Comparison of ENCODE assay signal across 9 cellular contexts in the genomic region with DNA sequence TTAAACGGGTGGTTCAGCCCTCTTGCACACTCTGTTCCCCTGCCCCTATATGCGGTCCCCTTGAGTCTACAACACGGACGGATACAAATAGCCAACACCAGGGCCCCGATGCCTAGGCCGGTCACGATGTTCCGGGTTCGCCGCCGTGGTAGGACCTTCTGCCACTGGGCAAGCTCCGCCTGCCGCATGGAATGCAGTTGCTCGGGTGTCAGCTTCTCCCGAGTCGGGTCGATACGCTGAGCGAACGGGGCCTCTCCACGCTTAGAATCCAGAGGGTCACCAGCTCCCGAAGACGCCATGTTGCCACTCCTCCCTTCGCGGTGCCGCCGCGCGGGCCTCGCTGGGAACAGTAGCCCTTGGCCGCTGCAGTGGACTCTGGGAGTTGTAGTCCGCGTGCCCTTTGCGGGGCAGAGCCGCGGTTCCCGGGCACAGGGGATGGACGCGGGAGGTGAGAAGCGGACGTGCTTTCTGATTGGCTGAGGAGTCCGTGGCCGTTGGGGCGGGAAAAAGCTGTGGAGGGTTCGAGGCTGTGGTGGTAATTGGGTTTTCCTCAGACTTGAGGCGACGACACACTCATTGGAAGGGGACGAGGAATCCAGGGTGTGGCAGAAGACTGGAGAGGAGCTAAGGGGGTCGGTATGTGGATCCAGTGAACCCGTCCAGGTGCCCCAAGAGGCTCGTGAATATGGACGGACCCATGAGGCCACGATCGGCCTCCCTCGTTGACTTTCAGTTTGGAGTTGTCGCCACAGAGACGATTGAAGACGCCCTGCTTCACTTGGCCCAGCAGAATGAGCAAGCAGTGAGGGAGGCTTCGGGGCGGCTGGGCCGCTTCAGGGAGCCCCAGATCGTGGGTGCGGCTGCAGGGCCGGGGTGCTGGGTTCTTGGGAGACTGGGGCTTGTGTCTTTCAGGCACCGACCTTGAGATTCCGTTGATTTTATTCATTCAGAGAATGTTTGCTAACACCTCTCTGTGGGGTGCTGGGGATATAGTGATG. TPM values are rescaled to one million over a fixed set of nuclear protein-coding genes. Genes with fewer than 3 reads are reported as not detected.
DNase-seq lines count a peak whose midpoint lies in the region; ATAC-seq and TF ChIP-seq lines count a peak whose summit lies in the region.
"Had no signal": no experiment of that assay in that cellular context is flagged by ENCODE, and none has a peak within 500 bp of the region (broad histone marks: within the 10 kb centered on the region; RNA-seq: fewer than 3 reads in every experiment).

A gene with protein sequence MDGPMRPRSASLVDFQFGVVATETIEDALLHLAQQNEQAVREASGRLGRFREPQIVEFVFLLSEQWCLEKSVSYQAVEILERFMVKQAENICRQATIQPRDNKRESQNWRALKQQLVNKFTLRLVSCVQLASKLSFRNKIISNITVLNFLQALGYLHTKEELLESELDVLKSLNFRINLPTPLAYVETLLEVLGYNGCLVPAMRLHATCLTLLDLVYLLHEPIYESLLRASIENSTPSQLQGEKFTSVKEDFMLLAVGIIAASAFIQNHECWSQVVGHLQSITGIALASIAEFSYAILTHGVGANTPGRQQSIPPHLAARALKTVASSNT (plus strand): TSS at position 479 of the 998 bp plus-strand sequence. CDS start 207 bp downstream, at position 686.
A gene with protein sequence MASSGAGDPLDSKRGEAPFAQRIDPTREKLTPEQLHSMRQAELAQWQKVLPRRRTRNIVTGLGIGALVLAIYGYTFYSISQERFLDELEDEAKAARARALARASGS (minus strand): TSS at position 322 of the 998 bp plus-strand sequence. CDS start 23 bp downstream, at position 299.

- no peaks in the 10 kb centered on the region for H3K9me3 Mint-ChIP-seq in CD4-positive, alpha-beta T cell
- peaks cover 3% of the 10 kb centered on the region for H3K9me3 Mint-ChIP-seq in stimulated activated naive CD8-positive, alpha-beta T cell treated with anti-CD3 and anti-CD28 coated beads, Interleukin-15, Interleukin-2, amounts not matched to agents 100 ng/mL and 50 ng/mL, for 24 hours

- H4K20me1 ChIP-seq in neural cell (ENCODE audit: insufficient read depth): no peaks in the 10 kb centered on the region

- H3K9ac ChIP-seq in neural cell (ENCODE audit: low read length): peak within 1 kb of the TSS; percentile 77

- H3K36me3 ChIP-seq in neural cell (ENCODE audit: insufficient read depth, low read length): no peaks in the 10 kb centered on the region

- ATAC-seq in CD4-positive, alpha-beta T cell (ENCODE audit: poor library complexity): peak; percentile 99
- ATAC-seq in GM19455 (IDR thresholded peaks at IDR 0.05; ENCODE audit: unreplicated experiment): peak; percentile 79

- TF ChIP-seq RAD21 in neural cell (conservative IDR thresholded peaks at IDR 0.05): no peak

- peak within 1 kb of the TSS; percentile 86 to 93 for H3K4me3 ChIP-seq in foreskin fibroblast (ENCODE audit: low read depth in 1 of 2, low read length in 2 of 2)
- peak within 1 kb of the TSS; percentile 74 for H3K4me3 ChIP-seq in neural cell (ENCODE audit: low read length)

- H3K4me1 Mint-ChIP-seq in CD4-positive, alpha-beta T cell (ENCODE audit: low read depth): peaks cover 19% of the 10 kb centered on the region
- H3K4me1 Mint-ChIP-seq in stimulated activated naive CD8-positive, alpha-beta T cell treated with anti-CD3 and anti-CD28 coated beads, Interleukin-15, Interleukin-2, amounts not matched to agents 100 ng/mL and 50 ng/mL, for 24 hours (ENCODE audit: low read depth): peaks cover 21% of the 10 kb centered on the region

- H3K27ac Mint-ChIP-seq in CD4-positive, alpha-beta T cell: peak within 1 kb of the TSS; percentile 63
- H3K27ac Mint-ChIP-seq in stimulated activated naive CD8-positive, alpha-beta T cell treated with anti-CD3 and anti-CD28 coated beads, Interleukin-15, Interleukin-2, amounts not matched to agents 100 ng/mL and 50 ng/mL, for 24 hours: peak within 1 kb of the TSS; percentile 47

- peak within 1 kb of the TSS; percentile 94 for H2AFZ ChIP-seq in neural cell (ENCODE audit: low read depth, low read length)

- CTCF ChIA-PET in CD4-positive, alpha-beta T cell (lab: Charles Lee): interaction anchor here (1.0 to 1.1 kb wide), 2 partner anchors 22 to 26 kb away, joined by 4 to 5 read pairs; a partner anchor contains a TSS

- peaks cover 14% of the 10 kb centered on the region for H3K79me2 ChIP-seq in neural cell (replicated peaks; ENCODE audit: insufficient read depth, low read length)

- intact Hi-C loops in CD4-positive, alpha-beta T cell (cut with DNase I, micrococcal nuclease): loop anchor here in 1 of 2 experiments (2.0 to 5.0 kb wide), 2 partner anchors 24 to 34 kb away; a partner anchor contains a TSS

- TF ChIP-seq EP300 in neural cell (conservative IDR thresholded peaks at IDR 0.05; ENCODE audit: poor library complexity, severe bottlenecking): no peak

- H3K27me3 ChIP-seq in CD4-positive, alpha-beta T cell (ENCODE audit: control insufficient read depth, insufficient read depth, low read length): no peaks in the 10 kb centered on the region
- peaks cover 3% of the 10 kb centered on the region for H3K27me3 ChIP-seq in neural cell (ENCODE audit: insufficient read depth, low read depth, low read length)

- H3K4me2 ChIP-seq in neural cell (ENCODE audit: low read length): peak within 1 kb of the TSS; percentile 83

- peak; percentile 58 for TF ChIP-seq POLR2A in Raji (IDR thresholded peaks at IDR 0.05; ENCODE audit: insufficient read depth, low read depth, low read length)

- POLR2A ChIA-PET in CD4-positive, alpha-beta T cell (lab: Charles Lee): interaction anchor here (0.7 to 2.3 kb wide), 8 partner anchors 19 to 569 kb away, joined by 3 to 9 read pairs (median 4); a partner anchor contains a TSS

- H3F3A ChIP-seq in neural cell (ENCODE audit: insufficient read depth, low read length, poor library complexity, severe bottlenecking): no peaks in the 10 kb centered on the region

- no peaks in the 10 kb centered on the region for H3K27me3 Mint-ChIP-seq in CD4-positive, alpha-beta T cell
- peaks cover 10% of the 10 kb centered on the region for H3K27me3 Mint-ChIP-seq in stimulated activated naive CD8-positive, alpha-beta T cell treated with anti-CD3 and anti-CD28 coated beads, Interleukin-15, Interleukin-2, amounts not matched to agents 100 ng/mL and 50 ng/mL, for 24 hours

- no peak for TF ChIP-seq CTCF in CD4-positive, alpha-beta T cell (IDR thresholded peaks at IDR 0.05)
- TF ChIP-seq CTCF in foreskin fibroblast (IDR thresholded peaks at IDR 0.05; ENCODE audit: low read depth, low read length) (no peak), neural cell (IDR thresholded peaks at IDR 0.05; ENCODE audit: poor library complexity, severe bottlenecking) (no peak)

- H3K9me3 ChIP-seq in CD4-positive, alpha-beta T cell (ENCODE audit: control insufficient read depth, low read length): no peaks in the 10 kb centered on the region
- H3K9me3 ChIP-seq in neural cell (ENCODE audit: low read length): no peaks in the 10 kb centered on the region

- peak; percentile 59 to 76 (median 64) for DNase-seq in CD4-positive, alpha-beta T cell
- DNase-seq in Kasumi-1 (lab: John Stamatoyannopoulos, UW): peak; percentile 78 to 84
- peak; percentile 47 for DNase-seq in activated gamma-delta T cell (lab: John Stamatoyannopoulos, UW)
- DNase-seq in foreskin fibroblast: peak; percentile 80 to 95

- H3K36me3 Mint-ChIP-seq in CD4-positive, alpha-beta T cell (ENCODE audit: low read depth): peaks cover 11% of the 10 kb centered on the region
- H3K36me3 Mint-ChIP-seq in stimulated activated naive CD8-positive, alpha-beta T cell treated with anti-CD3 and anti-CD28 coated beads, Interleukin-15, Interleukin-2, amounts not matched to agents 100 ng/mL and 50 ng/mL, for 24 hours (ENCODE audit: low read depth): peaks cover 8% of the 10 kb centered on the region

- H3K27ac ChIP-seq in CD4-positive, alpha-beta T cell (ENCODE audit: low read depth, low read length): no peak within 1 kb of the TSS
- H3K27ac ChIP-seq in neural cell (ENCODE audit: low read length): peak within 1 kb of the TSS; percentile 48

- H3K4me3 Mint-ChIP-seq in CD4-positive, alpha-beta T cell: peak within 1 kb of the TSS; percentile 92
- H3K4me3 Mint-ChIP-seq in stimulated activated naive CD8-positive, alpha-beta T cell treated with anti-CD3 and anti-CD28 coated beads, Interleukin-15, Interleukin-2, amounts not matched to agents 100 ng/mL and 50 ng/mL, for 24 hours: peak within 1 kb of the TSS; percentile 90

- no peaks in the 10 kb centered on the region for H3K9me2 ChIP-seq in neural cell (ENCODE audit: insufficient read depth, low read length)

TF ChIP-seq in neural cell, 6 proteins besides CTCF, POLR2A, EP300 and RAD21 (continues in another document):
- TF ChIP-seq TAF1 (IDR thresholded peaks at IDR 0.05; ENCODE audit: low read depth) (peak; percentile 58), POLR2AphosphoS5 (IDR thresholded peaks at IDR 0.05) (peak; percentile 85), MXI1 (conservative IDR thresholded peaks at IDR 0.05; ENCODE audit: poor library complexity, severe bottlenecking) (peak; percentile 71), EZH2 (IDR thresholded peaks at IDR 0.05; ENCODE audit: borderline replicate concordance, insufficient read depth, low read length, poor library complexity, severe bottlenecking) (no peak)
- TF ChIP-seq, protein P1, sequence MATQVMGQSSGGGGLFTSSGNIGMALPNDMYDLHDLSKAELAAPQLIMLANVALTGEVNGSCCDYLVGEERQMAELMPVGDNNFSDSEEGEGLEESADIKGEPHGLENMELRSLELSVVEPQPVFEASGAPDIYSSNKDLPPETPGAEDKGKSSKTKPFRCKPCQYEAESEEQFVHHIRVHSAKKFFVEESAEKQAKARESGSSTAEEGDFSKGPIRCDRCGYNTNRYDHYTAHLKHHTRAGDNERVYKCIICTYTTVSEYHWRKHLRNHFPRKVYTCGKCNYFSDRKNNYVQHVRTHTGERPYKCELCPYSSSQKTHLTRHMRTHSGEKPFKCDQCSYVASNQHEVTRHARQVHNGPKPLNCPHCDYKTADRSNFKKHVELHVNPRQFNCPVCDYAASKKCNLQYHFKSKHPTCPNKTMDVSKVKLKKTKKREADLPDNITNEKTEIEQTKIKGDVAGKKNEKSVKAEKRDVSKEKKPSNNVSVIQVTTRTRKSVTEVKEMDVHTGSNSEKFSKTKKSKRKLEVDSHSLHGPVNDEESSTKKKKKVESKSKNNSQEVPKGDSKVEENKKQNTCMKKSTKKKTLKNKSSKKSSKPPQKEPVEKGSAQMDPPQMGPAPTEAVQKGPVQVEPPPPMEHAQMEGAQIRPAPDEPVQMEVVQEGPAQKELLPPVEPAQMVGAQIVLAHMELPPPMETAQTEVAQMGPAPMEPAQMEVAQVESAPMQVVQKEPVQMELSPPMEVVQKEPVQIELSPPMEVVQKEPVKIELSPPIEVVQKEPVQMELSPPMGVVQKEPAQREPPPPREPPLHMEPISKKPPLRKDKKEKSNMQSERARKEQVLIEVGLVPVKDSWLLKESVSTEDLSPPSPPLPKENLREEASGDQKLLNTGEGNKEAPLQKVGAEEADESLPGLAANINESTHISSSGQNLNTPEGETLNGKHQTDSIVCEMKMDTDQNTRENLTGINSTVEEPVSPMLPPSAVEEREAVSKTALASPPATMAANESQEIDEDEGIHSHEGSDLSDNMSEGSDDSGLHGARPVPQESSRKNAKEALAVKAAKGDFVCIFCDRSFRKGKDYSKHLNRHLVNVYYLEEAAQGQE (IDR thresholded peaks at IDR 0.05; ENCODE audit: borderline replicate concordance): peak; percentile 61

RNA-seq across cellular contexts. Expression of the first gene that starts in this region (rescaled TPM):
- total RNA-seq in CD4-positive, alpha-beta T cell: not detected
- 0.21 and 1.2 TPM in 2 replicates for polyA plus RNA-seq in neural cell
- 0.35 TPM in 1 of 2 replicates, not detected in the other for polyA minus RNA-seq in neural cell
- total RNA-seq: glomerular endothelial cell had no signal

RNA-seq across cellular contexts. Expression of the second gene that starts in this region (rescaled TPM):
- total RNA-seq in CD4-positive, alpha-beta T cell: 1 to 10 TPM; 4.0 to 4.5 TPM
- 222 and 234 TPM in 2 replicates for polyA plus RNA-seq in neural cell
- polyA minus RNA-seq in neural cell: 64.6 and 66.2 TPM in 2 replicates
